ENCODE assay signal across 1 cellular context in genomic region chr2:106189325-106189724, GRCh38.
TF ChIP-seq lines count a peak whose summit lies in the region.

No MANE protein-coding gene starts in this region.

TF ChIP-seq in HepG2, 621 proteins besides CTCF, POLR2A, EP300 and RAD21:
- no peak for TF ChIP-seq ZNF574 (CRISPR knock-in tag; IDR thresholded peaks at IDR 0.05)
- no peak for TF ChIP-seq ZNF292 (CRISPR knock-in tag; IDR thresholded peaks at IDR 0.05; ENCODE audit: borderline replicate concordance, low read depth)
- no peak for TF ChIP-seq KAT8 (CRISPR knock-in tag; IDR thresholded peaks at IDR 0.05)
- no peak for TF ChIP-seq ZNF460 (CRISPR knock-in tag; IDR thresholded peaks at IDR 0.05; ENCODE audit: borderline replicate concordance)
- TF ChIP-seq DZIP1 (CRISPR knock-in tag; IDR thresholded peaks at IDR 0.05): no peak
- no peak for TF ChIP-seq MXD4 (CRISPR knock-in tag; IDR thresholded peaks at IDR 0.05)
- no peak for TF ChIP-seq SNAPC2 (CRISPR knock-in tag; IDR thresholded peaks at IDR 0.05)
- no peak for TF ChIP-seq MEIS1 (CRISPR knock-in tag; IDR thresholded peaks at IDR 0.05; ENCODE audit: borderline replicate concordance)
- TF ChIP-seq NFE2L2 (IDR thresholded peaks at IDR 0.05; ENCODE audit: low read length): no peak
- TF ChIP-seq MTF2 (CRISPR knock-in tag; IDR thresholded peaks at IDR 0.05; ENCODE audit: borderline replicate concordance): no peak
- no peak for TF ChIP-seq ATF3 (CRISPR knock-in tag; IDR thresholded peaks at IDR 0.05)
- no peak for TF ChIP-seq KDM6A (CRISPR knock-in tag; IDR thresholded peaks at IDR 0.05; ENCODE audit: low read depth)
- TF ChIP-seq ZNF646 (CRISPR knock-in tag; IDR thresholded peaks at IDR 0.05): no peak
